In genomic region chr9:129489838-129490582, GRCh38 we compare ENCODE assay signal across 8 cellular contexts.
DNase-seq lines count a peak whose midpoint lies in the region; ATAC-seq and TF ChIP-seq lines count a peak whose summit lies in the region.

No MANE protein-coding gene starts in this region.

- peak overlapping the region; percentile 89 for H3K27ac Mint-ChIP-seq in activated CD8-positive, alpha-beta T cell treated with anti-CD3 and anti-CD28 coated beads, Interleukin-2, amount 10 ng/mL, durations not matched to agents 7 days and 5 days

- DNase-seq in HCEC 1CT: peak; percentile 31
- DNase-seq in activated CD8-positive, alpha-beta T cell treated with anti-CD3 and anti-CD28 coated beads, Interleukin-2, amount 10 ng/mL, durations not matched to agents 7 days and 5 days: peak; percentile 66
- DNase-seq in epithelial cell of proximal tubule (ENCODE audit: low read depth): no peak
- no peak for DNase-seq in Kasumi-1 (lab: John Stamatoyannopoulos, UW)
- DNase-seq in NCI-H2227 (lab: John Stamatoyannopoulos, UW; ENCODE audit: unreplicated experiment): no peak
- DNase-seq in cerebellar nuclear complex (lab: John Stamatoyannopoulos, UW): no peak
- DNase-seq in T1000 (lab: John Stamatoyannopoulos, UW): no peak

- no peaks in the 10 kb centered on the region for H3K36me3 ChIP-seq in neutrophil

- peak overlapping the region; percentile 60 for H3K4me3 ChIP-seq in epithelial cell of proximal tubule (ENCODE audit: low read depth, low read length)
- peak overlapping the region; percentile 67 to 79 for H3K4me3 ChIP-seq in neutrophil (ENCODE audit: low read depth in 1 of 2, low read length in 1 of 2)

- CTCF ChIA-PET in activated CD8-positive, alpha-beta T cell treated with anti-CD3 and anti-CD28 coated beads, Interleukin-2, amount 10 ng/mL, durations not matched to agents 7 days and 5 days (lab: Charles Lee): interaction anchor here (1.2 to 2.2 kb wide), 3 partner anchors 315 to 358 kb away, joined by 3 to 7 read pairs (median 4); no protein-coding TSS in a partner anchor

- ATAC-seq in activated CD8-positive, alpha-beta T cell treated with anti-CD3 and anti-CD28 coated beads, Interleukin-2, amount 10 ng/mL, durations not matched to agents 7 days and 5 days: peak; percentile 24

- peaks cover 59% of the 10 kb centered on the region for H3K4me1 Mint-ChIP-seq in activated CD8-positive, alpha-beta T cell treated with anti-CD3 and anti-CD28 coated beads, Interleukin-2, amount 10 ng/mL, durations not matched to agents 7 days and 5 days (ENCODE audit: low read depth)

- peaks cover 41 to 42% of the 10 kb centered on the region in 2 experiments for H3K4me1 ChIP-seq in neutrophil (ENCODE audit: control insufficient read depth in 1 of 2, insufficient read depth in 1 of 2, low read depth in 1 of 2, low read length in 1 of 2)

- no peaks in the 10 kb centered on the region for H3K9me3 ChIP-seq in neutrophil

- TF ChIP-seq CTCF in epithelial cell of proximal tubule (conservative IDR thresholded peaks at IDR 0.05; ENCODE audit: low read depth, low read length): no peak
- TF ChIP-seq CTCF in neutrophil (IDR thresholded peaks at IDR 0.05): no peak

- peak overlapping the region; percentile 76 for H3K4me3 Mint-ChIP-seq in activated CD8-positive, alpha-beta T cell treated with anti-CD3 and anti-CD28 coated beads, Interleukin-2, amount 10 ng/mL, durations not matched to agents 7 days and 5 days

- H3K27me3 ChIP-seq in neutrophil: peaks cover 2% of the 10 kb centered on the region

- peaks cover 15% of the 10 kb centered on the region for H3K36me3 Mint-ChIP-seq in activated CD8-positive, alpha-beta T cell treated with anti-CD3 and anti-CD28 coated beads, Interleukin-2, amount 10 ng/mL, durations not matched to agents 7 days and 5 days (ENCODE audit: low read depth)

- no peaks in the 10 kb centered on the region for H3K9me3 Mint-ChIP-seq in activated CD8-positive, alpha-beta T cell treated with anti-CD3 and anti-CD28 coated beads, Interleukin-2, amount 10 ng/mL, durations not matched to agents 7 days and 5 days (ENCODE audit: insufficient read depth)

- POLR2A ChIA-PET in activated CD8-positive, alpha-beta T cell treated with anti-CD3 and anti-CD28 coated beads, Interleukin-2, amount 10 ng/mL, durations not matched to agents 7 days and 5 days (lab: Charles Lee): interaction anchor here (0.5 to 1.7 kb wide), 4 partner anchors 30 to 106 kb away, joined by 3 to 7 read pairs (median 5); no protein-coding TSS in a partner anchor

- no peaks in the 10 kb centered on the region for H3K27me3 Mint-ChIP-seq in activated CD8-positive, alpha-beta T cell treated with anti-CD3 and anti-CD28 coated beads, Interleukin-2, amount 10 ng/mL, durations not matched to agents 7 days and 5 days (ENCODE audit: low read depth)

- peak overlapping the region; percentile 96 for H3K27ac ChIP-seq in neutrophil

Comparison
In these comparisons a context has a peak if more than half of its experiments do, and no peak if none do; other contexts are left out.
1. DNase-seq: peak in HCEC 1CT (single experiment) and activated CD8-positive, alpha-beta T cell treated with anti-CD3 and anti-CD28 coated beads, Interleukin-2, amount 10 ng/mL, durations not matched to agents 7 days and 5 days (single experiment); none in epithelial cell of proximal tubule (single experiment), Kasumi-1 (0 of 2), NCI-H2227 (single experiment), cerebellar nuclear complex (0 of 2) and T1000 (single experiment).